21 cellular contexts compared by ENCODE assay signal in the genomic region with DNA sequence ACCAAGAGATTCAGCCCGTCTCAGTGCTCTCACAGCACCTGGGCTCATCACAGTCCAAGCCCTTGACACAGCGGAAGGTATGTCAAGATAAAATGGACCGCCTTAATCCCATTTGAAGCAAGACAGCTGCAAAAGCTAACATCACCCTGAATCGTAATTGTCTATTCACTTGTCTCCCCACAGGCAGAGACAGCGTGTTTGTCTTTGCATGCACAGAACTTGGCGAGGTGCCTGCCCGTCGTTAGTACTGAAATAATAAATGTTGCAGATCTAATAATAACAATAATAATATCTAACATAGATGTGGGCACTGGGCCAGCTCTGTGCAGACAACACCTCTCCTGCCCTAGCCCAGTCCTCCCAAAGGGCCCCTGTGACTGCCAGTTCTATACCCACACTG.
"Had no signal": no experiment of that assay in that cellular context is flagged by ENCODE, and none has a peak within 500 bp of the region (broad histone marks: within the 10 kb centered on the region; RNA-seq: fewer than 3 reads in every experiment).

No MANE protein-coding gene starts in this region.

- H3K9me3 ChIP-seq: mucosa of descending colon, neutrophil, suprapubic skin had no signal

- H3K79me2 ChIP-seq: hepatocyte had no signal

- ATAC-seq: left lobe of liver; mucosa of descending colon; naive thymus-derived CD4-positive, alpha-beta T cell; stimulated activated naive CD8-positive, alpha-beta T cell treated with anti-CD3 and anti-CD28 coated beads, Interleukin-15, Interleukin-2, amounts not matched to agents 100 U/mL and 50 U/mL, for 24 hours had no signal

- H3K4me2 ChIP-seq: hepatocyte had no signal

- H3K4me3 Mint-ChIP-seq: activated CD4-positive, alpha-beta T cell treated with anti-CD3 and anti-CD28 coated beads, Interleukin-2, amount 10 ng/mL, durations not matched to agents 7 days and 5 days; activated naive CD8-positive, alpha-beta T cell treated with anti-CD3 and anti-CD28 coated beads, Interleukin-2, amount 10 ng/mL, durations not matched to agents 7 days and 5 days; brain; dendritic cell treated with granulocyte-macrophage colony-stimulating factor and Interleukin-4, amounts not matched to agents 40 ng/mL and 50 ng/mL, for 4 days; naive thymus-derived CD4-positive, alpha-beta T cell; T-helper 2 cell treated with Interferon-gamma antibody and Interleukin-4, amounts not matched to agents 5 μg/mL and 100 μg/mL, for 36 hours had no signal

- H3K27ac ChIP-seq: hepatocyte, neutrophil, skin epidermis, suprapubic skin had no signal

- H3K4me1 Mint-ChIP-seq: activated CD4-positive, alpha-beta T cell treated with anti-CD3 and anti-CD28 coated beads, Interleukin-2, amount 10 ng/mL, durations not matched to agents 7 days and 5 days; activated naive CD8-positive, alpha-beta T cell treated with anti-CD3 and anti-CD28 coated beads, Interleukin-2, amount 10 ng/mL, durations not matched to agents 7 days and 5 days had no signal

- H3K9me3 Mint-ChIP-seq: activated CD4-positive, alpha-beta T cell treated with anti-CD3 and anti-CD28 coated beads, Interleukin-2, amount 10 ng/mL, durations not matched to agents 7 days and 5 days; dendritic cell treated with granulocyte-macrophage colony-stimulating factor and Interleukin-4, amounts not matched to agents 40 ng/mL and 50 ng/mL, for 4 days had no signal

- H3K36me3 ChIP-seq: neutrophil, suprapubic skin had no signal

- H3K27me3 ChIP-seq: hepatocyte had no signal

- H3K4me3 ChIP-seq: hepatocyte, mucosa of descending colon, skin epidermis, suprapubic skin had no signal

- H2AFZ ChIP-seq: hepatocyte had no signal

- H3K27ac Mint-ChIP-seq: activated CD4-positive, alpha-beta T cell treated with anti-CD3 and anti-CD28 coated beads, Interleukin-2, amount 10 ng/mL, durations not matched to agents 7 days and 5 days; activated naive CD8-positive, alpha-beta T cell treated with anti-CD3 and anti-CD28 coated beads, Interleukin-2, amount 10 ng/mL, durations not matched to agents 7 days and 5 days; dendritic cell treated with granulocyte-macrophage colony-stimulating factor and Interleukin-4, amounts not matched to agents 40 ng/mL and 50 ng/mL, for 4 days; naive thymus-derived CD4-positive, alpha-beta T cell; T-helper 2 cell treated with Interferon-gamma antibody and Interleukin-4, amounts not matched to agents 5 μg/mL and 100 μg/mL, for 36 hours had no signal

- H3K36me3 Mint-ChIP-seq: activated naive CD8-positive, alpha-beta T cell treated with anti-CD3 and anti-CD28 coated beads, Interleukin-2, amount 10 ng/mL, durations not matched to agents 7 days and 5 days; brain had no signal

- DNase-seq: activated CD4-positive, alpha-beta T cell treated with anti-CD3 and anti-CD28 coated beads, Interleukin-2, amount 10 ng/mL, durations not matched to agents 7 days and 5 days; activated CD8-positive, alpha-beta memory T cell treated with anti-CD3 and anti-CD28 coated beads for 24 hours; activated naive CD4-positive, alpha-beta T cell; activated naive CD8-positive, alpha-beta T cell treated with anti-CD3 and anti-CD28 coated beads, Interleukin-2, amount 10 ng/mL, durations not matched to agents 7 days and 5 days; activated T-cell treated with anti-CD3 and anti-CD28 coated beads for 4 hours; cerebellar nuclear complex; erythroblast; islet precursor cell; mammary epithelial cell; mucosa of descending colon; naive thymus-derived CD4-positive, alpha-beta T cell; stimulated activated naive CD8-positive, alpha-beta T cell treated with anti-CD3 and anti-CD28 coated beads, Interleukin-15, Interleukin-2, amounts not matched to agents 100 U/mL and 50 U/mL, for 24 hours; trophoblast cell had no signal
